In genomic region chr17:76826290-76827138, GRCh38 we compare ENCODE assay signal across 20 cellular contexts. TPM values are rescaled to one million over a fixed set of nuclear protein-coding genes. Genes with fewer than 3 reads are reported as not detected.
A peak's percentile ranks its signal among the peaks of the same experiment; 100 is the strongest.
DNase-seq lines count a peak whose midpoint lies in the region; ATAC-seq and TF ChIP-seq lines count a peak whose summit lies in the region.
"Had no signal": no experiment of that assay in that cellular context is flagged by ENCODE, and none has a peak within 500 bp of the region (broad histone marks: within the 10 kb centered on the region; RNA-seq: fewer than 3 reads in every experiment).

No MANE protein-coding gene starts in this region.

- no peaks in the 10 kb centered on the region for H3K36me3 Mint-ChIP-seq in CD14-positive monocyte
- H3K36me3 Mint-ChIP-seq: stimulated activated effector memory CD8-positive, alpha-beta T cell treated with anti-CD3 and anti-CD28 coated beads, Interleukin-12 subunit alpha, Interleukin-12 subunit beta, amount 100 ng/mL, for 72 hours had no signal

- H3K27me3 ChIP-seq in gastrocnemius medialis, result peaks cover 0 to 3% (median 0%) of the 10 kb centered on the region in 3 donors

- H3K27me3 Mint-ChIP-seq in CD14-positive monocyte (ENCODE audit: low read depth in 3 of 3), result peaks cover 0 to 11% (median 8%) of the 10 kb centered on the region in 3 donors
- H3K27me3 Mint-ChIP-seq: CD4-positive, alpha-beta T cell had no signal

- H3K4me3 ChIP-seq in gastrocnemius medialis, result no peak overlapping the region
- H3K4me3 ChIP-seq: prostate gland had no signal

- no peaks in the 10 kb centered on the region for H3K4me1 ChIP-seq in gastrocnemius medialis
- H3K4me1 ChIP-seq: prostate gland had no signal

- H3K27ac ChIP-seq in VCaP (peak overlapping the region; percentile 98; the same call in 1 of the 2 replicates), gastrocnemius medialis (no peak overlapping the region)
- H3K27ac ChIP-seq: prostate gland had no signal

- in situ Hi-C loops in gastrocnemius medialis (cut with MboI; ENCODE audit: low sequenced_read_pairs in 4 of 4), result no loop called here

- DNase-seq in CD14-positive monocyte (ENCODE audit: low spot score) (no peak), MV-4-11 (lab: John Stamatoyannopoulos, UW) (peak; percentile 28), kidney tubule cell (ENCODE audit: low spot score) (peak; percentile 30), posterior vena cava (ENCODE audit: low spot score) (no peak), amniotic stem cell (lab: John Stamatoyannopoulos, UW) (no peak), gastrocnemius medialis (no peak)
- DNase-seq: activated CD4-positive, alpha-beta T cell treated with anti-CD3 and anti-CD28 coated beads, Interleukin-2, amount 50 U/mL, for 1 hour; activated gamma-delta T cell treated with Interleukin-2 at 50 U/mL for 16 hours; CD4-positive, alpha-beta T cell; KG1; left ventricle myocardium superior; NCI-H1694; NCI-H2227 treated with DMSO at 0.1 percent for 48 hours; NCI-H82; Right ventricle myocardium superior had no signal

- no peaks in the 10 kb centered on the region for H3K9me3 Mint-ChIP-seq in CD14-positive monocyte
- H3K9me3 Mint-ChIP-seq: CD4-positive, alpha-beta T cell; stimulated activated effector memory CD8-positive, alpha-beta T cell treated with anti-CD3 and anti-CD28 coated beads, Interleukin-12 subunit alpha, Interleukin-12 subunit beta, amount 100 ng/mL, for 72 hours; T-helper 1 cell treated with Interleukin-12 subunit alpha and Interleukin-12 subunit beta and Interleukin-4 antibody, amounts not matched to agents 30 μg/mL and 1 μg/mL, for 36 hours had no signal

- H3K4me1 Mint-ChIP-seq in CD14-positive monocyte, result peaks cover 9% of the 10 kb centered on the region
- H3K4me1 Mint-ChIP-seq: stimulated activated effector memory CD8-positive, alpha-beta T cell treated with anti-CD3 and anti-CD28 coated beads, Interleukin-12 subunit alpha, Interleukin-12 subunit beta, amount 100 ng/mL, for 72 hours had no signal

- no peak for TF ChIP-seq POLR2A in gastrocnemius medialis (IDR thresholded peaks at IDR 0.05)

- peak overlapping the region in 1 of 7 donors; percentile 16 for H3K27ac Mint-ChIP-seq in CD14-positive monocyte
- H3K27ac Mint-ChIP-seq: CD4-positive, alpha-beta T cell; stimulated activated effector memory CD8-positive, alpha-beta T cell treated with anti-CD3 and anti-CD28 coated beads, Interleukin-12 subunit alpha, Interleukin-12 subunit beta, amount 100 ng/mL, for 72 hours; T-helper 1 cell treated with Interleukin-12 subunit alpha and Interleukin-12 subunit beta and Interleukin-4 antibody, amounts not matched to agents 30 μg/mL and 1 μg/mL, for 36 hours had no signal

- no peaks in the 10 kb centered on the region for H3K9me3 ChIP-seq in gastrocnemius medialis
- H3K9me3 ChIP-seq: prostate gland had no signal

- intact Hi-C loops in CD14-positive monocyte (cut with micrococcal nuclease), result no loop called here
- intact Hi-C loops in posterior vena cava (cut with DNase I), result no loop called here
- intact Hi-C loops in gastrocnemius medialis (cut with DNase I; ENCODE audit: low total_unique reads), result no loop called here

- H3K4me3 Mint-ChIP-seq in CD14-positive monocyte, result peak overlapping the region; percentile 20 to 62
- H3K4me3 Mint-ChIP-seq: CD4-positive, alpha-beta T cell; stimulated activated effector memory CD8-positive, alpha-beta T cell treated with anti-CD3 and anti-CD28 coated beads, Interleukin-12 subunit alpha, Interleukin-12 subunit beta, amount 100 ng/mL, for 72 hours; T-helper 1 cell treated with Interleukin-12 subunit alpha and Interleukin-12 subunit beta and Interleukin-4 antibody, amounts not matched to agents 30 μg/mL and 1 μg/mL, for 36 hours had no signal

- H3K36me3 ChIP-seq in gastrocnemius medialis, result no peaks in the 10 kb centered on the region
- H3K36me3 ChIP-seq: prostate gland had no signal

- TF ChIP-seq CTCF in CD14-positive monocyte (IDR thresholded peaks at IDR 0.05), result no peak
- no peak for TF ChIP-seq CTCF in VCaP (conservative IDR thresholded peaks at IDR 0.05)
- TF ChIP-seq CTCF in gastrocnemius medialis (IDR thresholded peaks at IDR 0.05 in 4 of 5, conservative IDR thresholded peaks at IDR 0.05 in 1 of 5), result no peak

- ATAC-seq in HG03135 (IDR thresholded peaks at IDR 0.05; ENCODE audit: unreplicated experiment) (no peak), gastrocnemius medialis (no peak)
- ATAC-seq: left ventricle myocardium superior; stimulated activated effector memory CD8-positive, alpha-beta T cell treated with anti-CD3 and anti-CD28 coated beads, Interleukin-12 subunit alpha, Interleukin-12 subunit beta, amount 100 ng/mL, for 72 hours had no signal

RNA-seq across cellular contexts. Expression of gene MGAT5B, which starts 41.7 kb away (rescaled TPM):
- polyA plus RNA-seq in CD14-positive monocyte, result not detected
- total RNA-seq in posterior vena cava, result under 1 TPM; 0.19 to 0.88 TPM
- total RNA-seq in gastrocnemius medialis, result not detected
- total RNA-seq: left ventricle myocardium superior, Right ventricle myocardium superior had no signal

Comparison
In these comparisons a context has a peak if more than half of its experiments do, and no peak if none do; other contexts are left out.
1. DNase-seq: peak in MV-4-11 (single experiment) and kidney tubule cell (single experiment); none in CD14-positive monocyte (single experiment), posterior vena cava (single experiment), amniotic stem cell (single experiment) and gastrocnemius medialis (0 of 2).